Comparison of ENCODE assay signal across 9 cellular contexts in the genomic region with DNA sequence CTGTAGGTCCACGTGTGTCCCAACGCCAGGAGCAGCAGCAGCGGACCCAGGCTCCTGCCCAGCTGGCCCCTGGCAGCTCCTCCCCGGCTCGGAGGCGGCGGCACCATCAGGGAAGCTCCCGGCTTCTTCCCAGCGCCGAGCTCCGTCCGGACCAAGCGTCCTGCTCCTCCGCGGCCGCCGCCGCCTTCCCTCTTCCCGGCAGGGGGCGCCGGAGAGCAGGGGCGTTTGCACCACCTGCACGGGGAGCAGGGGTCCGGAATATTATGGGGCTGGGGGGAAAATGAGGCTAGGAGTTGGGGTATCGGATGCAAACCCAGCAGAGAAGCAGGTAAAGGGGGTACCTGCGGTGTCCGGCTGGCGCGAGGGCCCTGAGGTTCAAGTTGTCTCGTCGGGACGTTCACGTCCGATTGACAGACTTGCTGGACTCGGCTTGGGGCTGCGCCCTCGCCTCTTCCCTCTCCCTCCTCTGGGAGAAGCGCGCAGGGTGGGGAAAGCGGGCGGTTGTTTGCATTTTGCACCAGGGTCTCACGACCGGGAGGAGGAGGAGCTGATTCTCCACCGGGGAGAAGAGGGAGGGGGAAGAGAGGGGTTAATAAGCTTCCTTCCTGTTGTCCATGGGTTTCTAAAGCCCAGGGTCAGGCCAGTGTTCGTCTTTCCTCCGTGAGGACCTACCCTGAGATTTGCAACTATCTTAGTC. TPM values are rescaled to one million over a fixed set of nuclear protein-coding genes. Genes with fewer than 3 reads are reported as not detected.
A peak's percentile ranks its signal among the peaks of the same experiment; 100 is the strongest.
DNase-seq lines count a peak whose midpoint lies in the region; ATAC-seq and TF ChIP-seq lines count a peak whose summit lies in the region.
"Had no signal": no experiment of that assay in that cellular context is flagged by ENCODE, and none has a peak within 500 bp of the region (broad histone marks: within the 10 kb centered on the region; RNA-seq: fewer than 3 reads in every experiment).

CCBE1 (minus strand) TSS at position 188 of the 697 bp plus-strand sequence.

- H3K4me2 ChIP-seq in SK-N-SH = peak within 1 kb of the TSS; percentile 64

- H3K4me1 Mint-ChIP-seq in endodermal cell = peaks cover 49% of the 10 kb centered on the region

- peak; percentile 66 for ATAC-seq in HG03342 (IDR thresholded peaks at IDR 0.05; ENCODE audit: unreplicated experiment)

- H3F3A ChIP-seq in SK-N-SH (replicated peaks; ENCODE audit: insufficient read depth) = peaks cover 9% of the 10 kb centered on the region

- TF ChIP-seq CTCF in SK-N-SH (IDR thresholded peaks at IDR 0.05) = peak; percentile 72
- peak; percentile 100 for TF ChIP-seq CTCF in endodermal cell (conservative IDR thresholded peaks at IDR 0.05)
- peak; percentile 26 to 95 for TF ChIP-seq CTCF in suprapubic skin (IDR thresholded peaks at IDR 0.05)

- H3K4me3 Mint-ChIP-seq in endodermal cell = peak within 1 kb of the TSS; percentile 48

- peak within 1 kb of the TSS; percentile 73; the same call in 1 of the 2 replicates for H2AFZ ChIP-seq in SK-N-SH (ENCODE audit: low read depth)

- H3K4me1 ChIP-seq in SK-N-SH (ENCODE audit: control insufficient read depth in 1 of 2, insufficient read depth in 2 of 2, low read depth in 1 of 2, low read length in 1 of 2) = peaks cover 0 to 16% of the 10 kb centered on the region in 2 experiments; a peak in 2 of 4 replicates
- peaks cover 16% of the 10 kb centered on the region for H3K4me1 ChIP-seq in endodermal cell (ENCODE audit: control insufficient read depth, insufficient read depth, low read length)
- H3K4me1 ChIP-seq in mesodermal cell (ENCODE audit: control insufficient read depth, insufficient read depth, low read length, poor library complexity, severe bottlenecking) = peaks cover 6% of the 10 kb centered on the region
- peaks cover 33% of the 10 kb centered on the region for H3K4me1 ChIP-seq in suprapubic skin

- TF ChIP-seq POLR2A in suprapubic skin (IDR thresholded peaks at IDR 0.05) = no peak

- peak; percentile 67 for DNase-seq in activated effector memory CD4-positive, alpha-beta T cell treated with anti-CD3 and anti-CD28 coated beads, Interleukin-2, amount 50 U/mL, for 16 hours
- no peak for DNase-seq in activated effector memory CD4-positive, alpha-beta T cell treated with Interleukin-2 at 50 U/mL for 16 hours
- DNase-seq in SK-N-SH (peak; percentile 70), endodermal cell (peak; percentile 97), suprapubic skin (ENCODE audit: low spot score in 2 of 2) (peak; percentile 78 to 85), NCI-H526 treated with DMSO at 0.1 percent for 48 hours (lab: John Stamatoyannopoulos, UW) (no peak)
- DNase-seq: naive B cell had no signal

- no peaks in the 10 kb centered on the region for H3K9me3 ChIP-seq in SK-N-SH
- H3K9me3 ChIP-seq in endodermal cell (ENCODE audit: control insufficient read depth, low read length) = no peaks in the 10 kb centered on the region
- H3K9me3 ChIP-seq in mesodermal cell (ENCODE audit: control insufficient read depth, low read length) = peaks cover 10% of the 10 kb centered on the region
- H3K9me3 ChIP-seq in suprapubic skin = no peaks in the 10 kb centered on the region

- peak within 1 kb of the TSS; percentile 48 for H3K27ac Mint-ChIP-seq in endodermal cell

- no peaks in the 10 kb centered on the region for H4K20me1 ChIP-seq in SK-N-SH (ENCODE audit: insufficient read depth)

- peaks cover 85% of the 10 kb centered on the region for H3K27me3 Mint-ChIP-seq in endodermal cell (ENCODE audit: insufficient read depth)

- H3K9me2 ChIP-seq in SK-N-SH = no peaks in the 10 kb centered on the region

- 0 out of 2 replicates have a peak, but pooled peaks have one; percentile 7 for TF ChIP-seq RAD21 in SK-N-SH (IDR thresholded peaks at IDR 0.05; ENCODE audit: low read length)

- H3K79me2 ChIP-seq in SK-N-SH (ENCODE audit: insufficient read depth) = peaks cover 6% of the 10 kb centered on the region; the same call in 1 of the 2 replicates

- H3K27ac ChIP-seq in SK-N-SH (ENCODE audit: low read depth in 2 of 2, low read length in 1 of 2) (no peak within 1 kb of the TSS), endodermal cell (ENCODE audit: low read depth, low read length) (no peak within 1 kb of the TSS), mesodermal cell (ENCODE audit: low read depth, low read length, severe bottlenecking) (no peak within 1 kb of the TSS), suprapubic skin (peak within 1 kb of the TSS; percentile 49)

- WGBS in SK-N-SH (ENCODE audit: low lambda C conversion rate) = 45% methylated on average over 18 of the region's 46 CpGs
- 0 to 2% methylated on average over 3 to 43 of the region's 46 CpGs for WGBS in endodermal cell (ENCODE audit: insufficient coverage in 1 of 2, insufficient read length in 1 of 2), 2 experiments
- 1% methylated on average over 16 to 28 of the region's 46 CpGs for WGBS in mesodermal cell (ENCODE audit: insufficient coverage in 2 of 2), 2 experiments
- WGBS in suprapubic skin = 1% methylated on average over 31 of the region's 46 CpGs

- H3K36me3 Mint-ChIP-seq in endodermal cell (ENCODE audit: low read depth) = no peaks in the 10 kb centered on the region

- TF ChIP-seq EP300 in SK-N-SH (IDR thresholded peaks at IDR 0.05; ENCODE audit: borderline replicate concordance in 1 of 2, low read depth in 1 of 2, low read length in 1 of 2) = no peak
- TF ChIP-seq EP300 in suprapubic skin (IDR thresholded peaks at IDR 0.05) = no peak

- no peaks in the 10 kb centered on the region for H3K27me3 ChIP-seq in SK-N-SH (ENCODE audit: insufficient read depth)
- H3K27me3 ChIP-seq in endodermal cell (ENCODE audit: control insufficient read depth, insufficient read depth, low read length, poor library complexity, severe bottlenecking) = peaks cover 46% of the 10 kb centered on the region
- H3K27me3 ChIP-seq in suprapubic skin = peaks cover 37% of the 10 kb centered on the region

- POLR2A ChIA-PET in SK-N-SH (lab: Yijun Ruan, JAX) = no interaction called here

- no peaks in the 10 kb centered on the region for H3K36me3 ChIP-seq in SK-N-SH (replicated peaks in 1 of 2; ENCODE audit: control insufficient read depth in 1 of 2, insufficient read depth in 2 of 2, low read length in 1 of 2)
- no peaks in the 10 kb centered on the region for H3K36me3 ChIP-seq in endodermal cell (ENCODE audit: control insufficient read depth, insufficient read depth, low read length)
- no peaks in the 10 kb centered on the region for H3K36me3 ChIP-seq in mesodermal cell (ENCODE audit: control insufficient read depth, insufficient read depth, low read length)
- no peaks in the 10 kb centered on the region for H3K36me3 ChIP-seq in suprapubic skin

- CTCF ChIA-PET in SK-N-SH (lab: Yijun Ruan, JAX) = interaction anchor here (0.6 to 1.9 kb wide), 14 partner anchors 10 to 238 kb away, joined by 3 to 8 read pairs (median 4); no protein-coding TSS in a partner anchor

- no peaks in the 10 kb centered on the region for H3K9me3 Mint-ChIP-seq in endodermal cell
- H3K9me3 Mint-ChIP-seq: naive B cell had no signal

- H3K9ac ChIP-seq in SK-N-SH = peak within 1 kb of the TSS; percentile 50
- H3K9ac ChIP-seq in endodermal cell (ENCODE audit: extremely low read depth, low read length, poor library complexity, severe bottlenecking) = no peak within 1 kb of the TSS

- H3K4me3 ChIP-seq in SK-N-SH (ENCODE audit: low read depth in 2 of 2, low read length in 1 of 2) (peak within 1 kb of the TSS; percentile 45 to 59; a peak in 3 of 4 replicates), endodermal cell (ENCODE audit: low read length) (peak within 1 kb of the TSS; percentile 78), mesodermal cell (ENCODE audit: extremely low read depth, insufficient read depth, low read length, poor library complexity, severe bottlenecking) (peak within 1 kb of the TSS; percentile 44), suprapubic skin (peak within 1 kb of the TSS; percentile 62)

TF ChIP-seq in SK-N-SH, 30 proteins besides CTCF, POLR2A, EP300 and RAD21:
- TF ChIP-seq TAF1 (IDR thresholded peaks at IDR 0.05; ENCODE audit: borderline replicate concordance, low read depth, low read length) (no peak), TCF12 (IDR thresholded peaks at IDR 0.05) (0 out of 2 replicates have a peak, but pooled peaks have one; percentile 14)

RNA-seq across cellular contexts. Expression of gene CCBE1, which starts in this region (rescaled TPM):
- 5.0 and 7.3 TPM in 2 replicates for polyA plus RNA-seq in SK-N-SH (2012; rRNA removed)
- polyA plus RNA-seq in SK-N-SH (2012; cell fraction: cytosol; rRNA removed) = 3.4 and 7.4 TPM in 2 replicates
- polyA plus RNA-seq in SK-N-SH (2012; cell fraction: nucleus; rRNA removed) = 6.0 and 6.7 TPM in 2 replicates
- total RNA-seq in endodermal cell = 1 to 10 TPM in 1 of 2 donors, under 1 TPM in 1; 1.00 to 2.9 TPM
- polyA plus RNA-seq in endodermal cell (2013, experiment 1 of 2) = 2.2 TPM
- polyA plus RNA-seq in endodermal cell (2013, experiment 2 of 2) = 3.4 TPM
- polyA plus RNA-seq in mesodermal cell (2013, experiment 1 of 2) = 4.1 TPM
- polyA plus RNA-seq in mesodermal cell (2013, experiment 2 of 2) = 5.7 TPM
- 1 to 10 TPM in 3 of 4 donors, under 1 TPM in 1; 0.81 to 3.7 (median 1.7) TPM for total RNA-seq in suprapubic skin

Comparison
In these comparisons a context has a peak if more than half of its experiments do, and no peak if none do; other contexts are left out.
1. DNase-seq: peak in activated effector memory CD4-positive, alpha-beta T cell treated with anti-CD3 and anti-CD28 coated beads, Interleukin-2, amount 50 U/mL, for 16 hours (single experiment), SK-N-SH (single experiment), endodermal cell (single experiment) and suprapubic skin (2 of 2); none in activated effector memory CD4-positive, alpha-beta T cell treated with Interleukin-2 at 50 U/mL for 16 hours (single experiment) and NCI-H526 treated with DMSO at 0.1 percent for 48 hours (single experiment).
2. Peak in every context shown above with its lines, with median percentiles within 50 percentile points of each other: H3K4me3 ChIP-seq and CTCF ChIP-seq.